1 cellular context compared by ENCODE assay signal in the genomic region with DNA sequence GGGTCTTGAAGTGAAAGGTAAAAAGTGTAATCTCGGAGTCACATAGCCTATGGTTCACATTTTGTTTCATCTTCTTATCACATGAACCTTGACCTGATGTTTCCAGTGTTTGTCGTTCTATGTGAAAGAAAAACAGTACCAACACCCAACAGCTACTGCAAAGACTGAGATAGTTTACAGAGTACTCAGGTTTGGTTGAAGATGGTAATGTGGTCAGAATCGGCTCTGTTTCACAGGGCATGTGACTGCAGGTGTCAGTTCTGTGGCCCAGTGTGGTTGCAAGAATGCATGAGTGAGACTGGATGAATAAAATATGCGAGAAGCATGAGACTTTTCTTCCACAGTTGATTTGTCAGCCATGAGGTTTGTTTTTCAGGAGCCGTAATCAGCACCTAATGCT.
TF ChIP-seq lines count a peak whose summit lies in the region.

No MANE protein-coding gene starts in this region.

TF ChIP-seq in HepG2, 621 proteins besides CTCF, POLR2A, EP300 and RAD21:
- TF ChIP-seq SOX13 (IDR thresholded peaks at IDR 0.05): no peak
- TF ChIP-seq SOX13 (CRISPR knock-in tag; conservative IDR thresholded peaks at IDR 0.05 in 1 of 2, IDR thresholded peaks at IDR 0.05 in 1 of 2): peak in 1 of 2 experiments; percentile 21; a peak in 1 of 4 replicates
- no peak for TF ChIP-seq NFIC (IDR thresholded peaks at IDR 0.05; ENCODE audit: low read length)
- TF ChIP-seq ESRRA (CRISPR knock-in tag; IDR thresholded peaks at IDR 0.05; ENCODE audit: low read depth): no peak
- TF ChIP-seq ZMYM4 (CRISPR knock-in tag; IDR thresholded peaks at IDR 0.05): no peak
- peak; percentile 36; the same call in 1 of the 2 replicates for TF ChIP-seq HNF4A (CRISPR knock-in tag; IDR thresholded peaks at IDR 0.05)
- TF ChIP-seq ZBTB7A (CRISPR knock-in tag; IDR thresholded peaks at IDR 0.05): no peak
- no peak for TF ChIP-seq HOXA5 (CRISPR knock-in tag; IDR thresholded peaks at IDR 0.05)
- no peak for TF ChIP-seq ZNF792 (CRISPR knock-in tag; IDR thresholded peaks at IDR 0.05)
